Comparison of ENCODE assay signal across 14 cellular contexts in genomic region chr5:140005145-140005591, GRCh38. TPM values are rescaled to one million over a fixed set of nuclear protein-coding genes. Genes with fewer than 3 reads are reported as not detected.
DNase-seq lines count a peak whose midpoint lies in the region; ATAC-seq lines count a peak whose summit lies in the region.
"Had no signal": no experiment of that assay in that cellular context is flagged by ENCODE, and none has a peak within 500 bp of the region (broad histone marks: within the 10 kb centered on the region; RNA-seq: fewer than 3 reads in every experiment).

No MANE protein-coding gene starts in this region.

- no peaks in the 10 kb centered on the region for H3K36me3 Mint-ChIP-seq in activated T-cell treated with anti-CD3 and anti-CD28 coated beads, Interleukin-2, amount 50 U/mL, for 72 hours (ENCODE audit: insufficient read depth in 2 of 2)
- H3K36me3 Mint-ChIP-seq: activated CD8-positive, alpha-beta memory T cell treated with anti-CD3 and anti-CD28 coated beads, Interleukin-2, amount 10 ng/mL, durations not matched to agents 7 days and 5 days; T-cell had no signal

- no peaks in the 10 kb centered on the region for H3K9me3 Mint-ChIP-seq in activated T-cell treated with anti-CD3 and anti-CD28 coated beads, Interleukin-2, amount 50 U/mL, for 72 hours
- H3K9me3 Mint-ChIP-seq: T-cell had no signal

- no peaks in the 10 kb centered on the region for H3K9me3 ChIP-seq in aorta (ENCODE audit: control insufficient read depth, low read length)
- H3K9me3 ChIP-seq: BLaER1, right atrium auricular region, uterus had no signal

- no peaks in the 10 kb centered on the region for H3K4me1 ChIP-seq in aorta (ENCODE audit: control insufficient read depth in 1 of 2, insufficient read depth in 2 of 2, low read length in 2 of 2)
- H3K4me1 ChIP-seq: uterus had no signal

- H3K4me1 Mint-ChIP-seq in activated T-cell treated with anti-CD3 and anti-CD28 coated beads, Interleukin-2, amount 50 U/mL, for 72 hours (ENCODE audit: low read depth), result no peaks in the 10 kb centered on the region
- H3K4me1 Mint-ChIP-seq: activated CD8-positive, alpha-beta memory T cell treated with anti-CD3 and anti-CD28 coated beads, Interleukin-2, amount 10 ng/mL, durations not matched to agents 7 days and 5 days; T-cell had no signal

- no peak overlapping the region for H3K4me3 ChIP-seq in aorta (ENCODE audit: low read length in 2 of 2)
- H3K4me3 ChIP-seq: BLaER1, right atrium auricular region, uterus had no signal

- peaks cover 45% of the 10 kb centered on the region for H3K27me3 Mint-ChIP-seq in activated T-cell treated with anti-CD3 and anti-CD28 coated beads, Interleukin-2, amount 50 U/mL, for 72 hours (ENCODE audit: low read depth)

- ATAC-seq in GM18502 (IDR thresholded peaks at IDR 0.05; ENCODE audit: poor library complexity, unreplicated experiment), result peak; percentile 98
- ATAC-seq in GM19463 (IDR thresholded peaks at IDR 0.05; ENCODE audit: unreplicated experiment), result peak; percentile 98
- peak; percentile 96 for ATAC-seq in HG02885 (IDR thresholded peaks at IDR 0.05; ENCODE audit: poor library complexity, unreplicated experiment)
- ATAC-seq in HG03558 (IDR thresholded peaks at IDR 0.05; ENCODE audit: extremely low read depth, unreplicated experiment), result peak; percentile 87
- no peak for ATAC-seq in activated T-cell treated with anti-CD3 and anti-CD28 coated beads, Interleukin-2, amount 50 U/mL, for 72 hours (replicated peaks in 1 of 2)
- no peak for ATAC-seq in aorta (ENCODE audit: low FRiP score)
- ATAC-seq: activated CD8-positive, alpha-beta memory T cell treated with anti-CD3 and anti-CD28 coated beads, Interleukin-2, amount 10 ng/mL, durations not matched to agents 7 days and 5 days; T-cell had no signal

- WGBS in aorta, 2 donors, result 73 to 82% methylated on average over 4 of the region's 4 CpGs

- H3K4me3 Mint-ChIP-seq in activated T-cell treated with anti-CD3 and anti-CD28 coated beads, Interleukin-2, amount 50 U/mL, for 72 hours, result no peak overlapping the region
- H3K4me3 Mint-ChIP-seq: activated CD8-positive, alpha-beta memory T cell treated with anti-CD3 and anti-CD28 coated beads, Interleukin-2, amount 10 ng/mL, durations not matched to agents 7 days and 5 days; T-cell had no signal

- no peak for DNase-seq in NCI-H2107 treated with DMSO at 0.1 percent for 48 hours (lab: John Stamatoyannopoulos, UW; ENCODE audit: unreplicated experiment)
- no peak for DNase-seq in activated T-cell treated with anti-CD3 and anti-CD28 coated beads, Interleukin-2, amount 50 U/mL, for 72 hours
- no peak for DNase-seq in NCI-H748 treated with DMSO at 0.1 percent for 48 hours (lab: John Stamatoyannopoulos, UW)
- DNase-seq in aorta, result no peak
- DNase-seq: activated CD8-positive, alpha-beta memory T cell treated with anti-CD3 and anti-CD28 coated beads, Interleukin-2, amount 10 ng/mL, durations not matched to agents 7 days and 5 days; NCI-H1417; T-cell; uterus had no signal

- H3K27ac Mint-ChIP-seq in activated T-cell treated with anti-CD3 and anti-CD28 coated beads, Interleukin-2, amount 50 U/mL, for 72 hours, result no peak overlapping the region
- H3K27ac Mint-ChIP-seq: activated CD8-positive, alpha-beta memory T cell treated with anti-CD3 and anti-CD28 coated beads, Interleukin-2, amount 10 ng/mL, durations not matched to agents 7 days and 5 days; T-cell had no signal

- no peaks in the 10 kb centered on the region for H3K36me3 ChIP-seq in aorta (ENCODE audit: control insufficient read depth in 1 of 2, insufficient read depth in 2 of 2, low read length in 1 of 2)
- H3K36me3 ChIP-seq: BLaER1, right atrium auricular region, uterus had no signal

- intact Hi-C loops in aorta (cut with DNase I), result no loop called here

- no peaks in the 10 kb centered on the region for H3K27me3 ChIP-seq in aorta (ENCODE audit: control insufficient read depth in 1 of 2, insufficient read depth in 2 of 2, low read length in 1 of 2)
- H3K27me3 ChIP-seq: BLaER1, right atrium auricular region had no signal

- H3K27ac ChIP-seq in aorta (ENCODE audit: low read depth in 1 of 2, low read length in 2 of 2), result no peak overlapping the region
- H3K27ac ChIP-seq: BLaER1, right atrium auricular region, uterus had no signal

RNA-seq across cellular contexts. Expression of gene NRG2, which starts 37.9 kb away (rescaled TPM):
- under 1 TPM; 0.07 to 0.23 TPM for total RNA-seq in activated T-cell treated with anti-CD3 and anti-CD28 coated beads, Interleukin-2, amount 50 U/mL, for 72 hours
- 1 to 10 TPM in 1 of 2 donors, under 1 TPM in 1; 0.81 to 1.3 TPM for total RNA-seq in aorta
- 1 to 10 TPM in 1 of 2 donors, not detected in 1; 1.2 TPM for polyA plus RNA-seq in aorta

Comparison
In these comparisons a context has a peak if more than half of its experiments do, and no peak if none do; other contexts are left out.
1. ATAC-seq: peak in GM18502 (single experiment), GM19463 (single experiment), HG02885 (single experiment) and HG03558 (single experiment); none in activated T-cell treated with anti-CD3 and anti-CD28 coated beads, Interleukin-2, amount 50 U/mL, for 72 hours (0 of 2) and aorta (single experiment).